ENCODE assay signal across 9 cellular contexts in genomic region chr11:6655790-6656580, GRCh38. TPM values are rescaled to one million over a fixed set of nuclear protein-coding genes. Genes with fewer than 3 reads are reported as not detected.
A peak's percentile ranks its signal among the peaks of the same experiment; 100 is the strongest.
DNase-seq lines count a peak whose midpoint lies in the region; ATAC-seq, FAIRE-seq and TF ChIP-seq lines count a peak whose summit lies in the region.
"Had no signal": no experiment of that assay in that cellular context is flagged by ENCODE, and none has a peak within 500 bp of the region (broad histone marks: within the 10 kb centered on the region; RNA-seq: fewer than 3 reads in every experiment).

TSS of gene DCHS1 (minus strand) at chr11:6655809. CDS start at chr11:6641613, 14,196 bp downstream.

- peak within 1 kb of the TSS; percentile 100 for H3K4me2 ChIP-seq in GM23338

- H3K36me3 ChIP-seq in GM23338 (ENCODE audit: insufficient read depth) = no peaks in the 10 kb centered on the region
- H3K36me3 ChIP-seq: pancreas had no signal

- DNase-seq in GM23338 (ENCODE audit: low spot score) (peak; percentile 75), T-cell (peak in 4 of 34 experiments; percentile 16 to 34 (median 20)), foreskin fibroblast (peak in 1 of 2 donors; percentile 31), occipital lobe (lab: John Stamatoyannopoulos, UW) (no peak), RCC 7860 (ENCODE audit: low spot score) (no peak), COLO829 (ENCODE audit: low spot score) (no peak), LoVo (ENCODE audit: low spot score) (no peak)

- peaks cover 10% of the 10 kb centered on the region; the same call in 1 of the 2 replicates for H3F3A ChIP-seq in GM23338 (replicated peaks; ENCODE audit: low read depth)

- CTCF ChIA-PET in T-cell (lab: Charles Lee) = no interaction called here

- H3K4me1 ChIP-seq in GM23338 (ENCODE audit: insufficient read depth) = peaks cover 8% of the 10 kb centered on the region
- H3K4me1 ChIP-seq: pancreas had no signal

- peak within 1 kb of the TSS; percentile 98 for H2AFZ ChIP-seq in GM23338

- ATAC-seq in GM23338 (peak; percentile 73), T-cell (replicated peaks in 1 of 4) (peak; percentile 38 to 47 (median 42)), GM21526 (IDR thresholded peaks at IDR 0.05; ENCODE audit: low FRiP score, unreplicated experiment) (no peak)

- H3K4me3 ChIP-seq in GM23338 (peak within 1 kb of the TSS; percentile 84), foreskin fibroblast (ENCODE audit: low read depth in 1 of 2, low read length in 2 of 2) (peak within 1 kb of the TSS; percentile 53 to 74)

- H3K9me3 Mint-ChIP-seq in GM23338 (no peaks in the 10 kb centered on the region), T-cell (no peaks in the 10 kb centered on the region)

- no peak within 1 kb of the TSS for H3K27ac Mint-ChIP-seq in GM23338
- peak within 1 kb of the TSS; percentile 40 to 71 for H3K27ac Mint-ChIP-seq in T-cell

- H3K27me3 ChIP-seq in GM23338 (ENCODE audit: insufficient read depth) = peaks cover 76% of the 10 kb centered on the region
- H3K27me3 ChIP-seq: pancreas had no signal

- H3K27me3 Mint-ChIP-seq in GM23338 (ENCODE audit: insufficient read depth, low read depth, poor library complexity) (peaks cover 16% of the 10 kb centered on the region), T-cell (no peaks in the 10 kb centered on the region)

- H3K9me2 ChIP-seq in GM23338 (ENCODE audit: insufficient read depth) = 0 out of 2 replicates have a peak, but pooled peaks cover 5% of the 10 kb centered on the region

- H3K4me3 Mint-ChIP-seq in GM23338 (peak within 1 kb of the TSS; percentile 79), T-cell (peak within 1 kb of the TSS; percentile 53 to 78 (median 70))

- no peaks in the 10 kb centered on the region; the same call in 1 of the 2 replicates for H4K20me1 ChIP-seq in GM23338 (replicated peaks; ENCODE audit: insufficient read depth)

- H3K4me1 Mint-ChIP-seq in GM23338 (peaks cover 10% of the 10 kb centered on the region), T-cell (peaks cover 0 to 11% (median 8%) of the 10 kb centered on the region in 3 donors)

- no peaks in the 10 kb centered on the region for H3K79me2 ChIP-seq in GM23338 (replicated peaks; ENCODE audit: insufficient read depth)

- no peak within 1 kb of the TSS for H3K27ac ChIP-seq in GM23338 (ENCODE audit: low read depth)
- H3K27ac ChIP-seq: pancreas had no signal

- FAIRE-seq in RCC 7860 (lab: Jason Lieb, UNC) = no peak
- FAIRE-seq: pancreas had no signal

- TF ChIP-seq CTCF in GM23338 (conservative IDR thresholded peaks at IDR 0.05; ENCODE audit: low read depth in 2 of 2) = no peak
- no peak for TF ChIP-seq CTCF in foreskin fibroblast (IDR thresholded peaks at IDR 0.05; ENCODE audit: low read depth, low read length)

- no peaks in the 10 kb centered on the region for H3K36me3 Mint-ChIP-seq in GM23338 (ENCODE audit: low read depth)
- no peaks in the 10 kb centered on the region for H3K36me3 Mint-ChIP-seq in T-cell

- POLR2A ChIA-PET in T-cell (lab: Charles Lee) = interaction anchor here in 1 of 2 donors (0.5 kb wide), 1 partner anchor 37 kb away, joined by 3 read pairs; the partner anchor contains the start of gene TPP1

TF ChIP-seq in GM23338, 12 proteins besides CTCF, POLR2A, EP300 and RAD21:
- no peak for TF ChIP-seq EZH2 (IDR thresholded peaks at IDR 0.05; ENCODE audit: low read depth, unreplicated experiment)
- peak; percentile 25; the same call in 1 of the 2 replicates for TF ChIP-seq POLR2AphosphoS5 (IDR thresholded peaks at IDR 0.05; ENCODE audit: low read depth)

RNA-seq across cellular contexts. Expression of gene DCHS1, which starts in this region (rescaled TPM):
- 16.5 and 20.7 TPM in 2 replicates for total RNA-seq in GM23338 (2014; rRNA removed; shearing (Covaris generic))
- polyA plus RNA-seq in GM23338 (2016; fragmentation: Nextera tagmentation; extraction: Ambion mirVana) = 1.9 and 2.3 TPM in 2 replicates
- total RNA-seq in T-cell = 10 to 100 TPM in 3 of 5 donors, 1 to 10 TPM in 2; 4.9 to 14.8 (median 10.4) TPM
- 49.9 TPM for total RNA-seq in occipital lobe
